In genomic region chr5:78137290-78137689, GRCh38 we compare ENCODE assay signal across 26 cellular contexts.
"Had no signal": no experiment of that assay in that cellular context is flagged by ENCODE, and none has a peak within 500 bp of the region (broad histone marks: within the 10 kb centered on the region; RNA-seq: fewer than 3 reads in every experiment).

No MANE protein-coding gene starts in this region.

- H3K9me3 ChIP-seq: ascending aorta, esophagus muscularis mucosa, gastrocnemius medialis, heart right ventricle had no signal

- H3K4me1 ChIP-seq: ascending aorta, esophagus muscularis mucosa, foreskin keratinocyte, gastrocnemius medialis, heart right ventricle had no signal

- H3K4me3 ChIP-seq: ascending aorta, esophagus muscularis mucosa, gastrocnemius medialis, heart right ventricle had no signal

- H3K36me3 ChIP-seq: gastrocnemius medialis had no signal

- FAIRE-seq: bronchial epithelial cell had no signal

- ATAC-seq: activated CD4-positive, alpha-beta T cell treated with anti-CD3 and anti-CD28 coated beads for 36 hours; activated CD8-positive, alpha-beta memory T cell treated with anti-CD3 and anti-CD28 coated beads, Interleukin-2, amount 10 ng/mL, durations not matched to agents 7 days and 5 days; activated CD8-positive, alpha-beta T cell treated with anti-CD3 and anti-CD28 coated beads, Interleukin-2, amount 10 ng/mL, durations not matched to agents 7 days and 5 days; effector memory CD8-positive, alpha-beta T cell; foreskin keratinocyte; gastrocnemius medialis; heart right ventricle had no signal

- DNase-seq: activated CD4-positive, alpha-beta memory T cell treated with anti-CD3 and anti-CD28 coated beads for 36 hours; activated CD4-positive, alpha-beta T cell treated with anti-CD3 and anti-CD28 coated beads for 36 hours; activated CD4-positive, alpha-beta T cell treated with anti-CD3 and anti-CD28 coated beads, Interleukin-2, amount 10 ng/mL, durations not matched to agents 24 days and 14 days; activated CD4-positive, CD25-positive, alpha-beta regulatory T cell; activated CD4-positive, CD25-positive, alpha-beta regulatory T cell treated with anti-CD3 and anti-CD28 coated beads, Interleukin-2, amount 50 U/mL, for 72 hours; activated CD8-positive, alpha-beta memory T cell treated with anti-CD3 and anti-CD28 coated beads, Interleukin-2, amount 10 ng/mL, durations not matched to agents 7 days and 5 days; activated CD8-positive, alpha-beta memory T cell treated with anti-CD3 and anti-CD28 coated beads, Interleukin-2, amount 50 U/mL, for 4 hours; activated CD8-positive, alpha-beta T cell treated with anti-CD3 and anti-CD28 coated beads, Interleukin-2, amount 10 ng/mL, durations not matched to agents 7 days and 5 days; activated effector memory CD4-positive, alpha-beta T cell treated with anti-CD3 and anti-CD28 coated beads, Interleukin-2, amount 50 U/mL, for 16 hours; activated naive CD4-positive, alpha-beta T cell treated with anti-CD3 and anti-CD28 coated beads for 36 hours; activated naive CD8-positive, alpha-beta T cell treated with anti-CD3 and anti-CD28 coated beads, Interleukin-2, amount 10 ng/mL, durations not matched to agents 7 days and 5 days; activated T-cell treated with anti-CD3 and anti-CD28 coated beads, Interleukin-2, amount 50 U/mL, for 1 hour; activated T-cell treated with anti-CD3 and anti-CD28 coated beads, Interleukin-2, amount 50 U/mL, for 48 hours; cortex of kidney; dermis blood vessel endothelial cell; effector CD4-positive, alpha-beta T cell; effector memory CD8-positive, alpha-beta T cell; erythroblast; foreskin keratinocyte; gastrocnemius medialis; glutamatergic neuron; heart right ventricle; T-helper 2 cell had no signal

- H3K27ac ChIP-seq: ascending aorta, esophagus muscularis mucosa, foreskin keratinocyte, gastrocnemius medialis, heart right ventricle had no signal

- H3K27me3 ChIP-seq: ascending aorta, esophagus muscularis mucosa, foreskin keratinocyte, gastrocnemius medialis, heart right ventricle had no signal
